38 cellular contexts compared by ENCODE assay signal in genomic region chr11:124712392-124712791, GRCh38. TPM values are rescaled to one million over a fixed set of nuclear protein-coding genes. Genes with fewer than 3 reads are reported as not detected.
"Had no signal": no experiment of that assay in that cellular context is flagged by ENCODE, and none has a peak within 500 bp of the region (broad histone marks: within the 10 kb centered on the region; RNA-seq: fewer than 3 reads in every experiment).

No MANE protein-coding gene starts in this region.

- H3K27ac Mint-ChIP-seq: activated B cell treated with CpG ODN at 0.5 μM for 24 hours; activated CD4-positive, alpha-beta memory T cell treated with anti-CD3 and anti-CD28 coated beads for 36 hours; activated naive CD4-positive, alpha-beta T cell treated with anti-CD3 and anti-CD28 coated beads, Interleukin-2, amount 10 ng/mL, durations not matched to agents 7 days and 5 days; activated naive CD8-positive, alpha-beta T cell; activated naive CD8-positive, alpha-beta T cell treated with anti-CD3 and anti-CD28 coated beads, Interleukin-2, amount 50 U/mL, for 24 hours; brain; T-cell had no signal

- ATAC-seq: activated naive CD8-positive, alpha-beta T cell treated with anti-CD3 and anti-CD28 coated beads, Interleukin-2, amount 50 U/mL, for 24 hours; Right ventricle myocardium inferior; SK-N-SH treated with all-trans-retinoic acid at 6 μM for 48 hours; T-cell had no signal

- FAIRE-seq: RCC 7860 had no signal

- DNase-seq: activated B cell treated with CpG ODN at 0.5 μM for 24 hours; activated CD4-positive, alpha-beta memory T cell treated with anti-CD3 and anti-CD28 coated beads for 36 hours; activated CD4-positive, alpha-beta T cell treated with anti-CD3 and anti-CD28 coated beads for 4 hours; activated CD4-positive, alpha-beta T cell treated with anti-CD3 and anti-CD28 coated beads, Interleukin-2, amount 50 U/mL, for 1 hour; activated CD4-positive, CD25-positive, alpha-beta regulatory T cell treated with anti-CD3 and anti-CD28 coated beads, Interleukin-2, amount 50 U/mL, for 72 hours; activated CD8-positive, alpha-beta memory T cell treated with anti-CD3 and anti-CD28 coated beads, Interleukin-2, amount 50 U/mL, for 48 hours; activated effector memory CD4-positive, alpha-beta T cell treated with Interleukin-2 at 50 U/mL for 16 hours; activated naive CD4-positive, alpha-beta T cell treated with anti-CD3 and anti-CD28 coated beads, Interleukin-2, amount 10 ng/mL, durations not matched to agents 7 days and 5 days; activated naive CD8-positive, alpha-beta T cell treated with anti-CD3 and anti-CD28 coated beads, Interleukin-2, amount 50 U/mL, for 24 hours; activated T-cell treated with anti-CD3 and anti-CD28 coated beads, Interleukin-2, amount 50 U/mL, for 48 hours; anterior cingulate cortex; central memory CD4-positive, alpha-beta T cell; MM.1S; MV-4-11; NCI-H1092 treated with DMSO at 0.1 percent for 48 hours; NCI-H1436; NCI-H1694; NCI-H1930; NCI-H2081 treated with DMSO at 0.1 percent for 48 hours; NCI-H2171; NCI-H510A; NCI-H526; NK-92 treated with Interleukin-12 subunit alpha and Interleukin-12 subunit beta, amount 100 ng/mL, for 24 hours; PC-9; SIG-M5; T-cell; T-helper 2 cell; T-helper 9 cell had no signal

- H3K27ac ChIP-seq: KMS-11, PC-9, RWPE1, VCaP had no signal

- H3K4me3 Mint-ChIP-seq: activated B cell treated with CpG ODN at 0.5 μM for 24 hours; activated CD4-positive, alpha-beta memory T cell treated with anti-CD3 and anti-CD28 coated beads for 36 hours; activated naive CD4-positive, alpha-beta T cell treated with anti-CD3 and anti-CD28 coated beads, Interleukin-2, amount 10 ng/mL, durations not matched to agents 7 days and 5 days; activated naive CD8-positive, alpha-beta T cell; activated naive CD8-positive, alpha-beta T cell treated with anti-CD3 and anti-CD28 coated beads, Interleukin-2, amount 50 U/mL, for 24 hours; brain; T-cell had no signal

- H3K36me3 Mint-ChIP-seq: activated naive CD4-positive, alpha-beta T cell treated with anti-CD3 and anti-CD28 coated beads, Interleukin-2, amount 10 ng/mL, durations not matched to agents 7 days and 5 days; brain had no signal

RNA-seq across cellular contexts. Expression of gene VSIG2, which starts 39.7 kb away (rescaled TPM):
- total RNA-seq: LHCN-M2, SK-MEL-5 had no signal

RNA-seq across cellular contexts. Expression of gene ESAM, which starts 49.7 kb away (rescaled TPM):
- total RNA-seq: SK-MEL-5 had no signal
